In the genomic region with DNA sequence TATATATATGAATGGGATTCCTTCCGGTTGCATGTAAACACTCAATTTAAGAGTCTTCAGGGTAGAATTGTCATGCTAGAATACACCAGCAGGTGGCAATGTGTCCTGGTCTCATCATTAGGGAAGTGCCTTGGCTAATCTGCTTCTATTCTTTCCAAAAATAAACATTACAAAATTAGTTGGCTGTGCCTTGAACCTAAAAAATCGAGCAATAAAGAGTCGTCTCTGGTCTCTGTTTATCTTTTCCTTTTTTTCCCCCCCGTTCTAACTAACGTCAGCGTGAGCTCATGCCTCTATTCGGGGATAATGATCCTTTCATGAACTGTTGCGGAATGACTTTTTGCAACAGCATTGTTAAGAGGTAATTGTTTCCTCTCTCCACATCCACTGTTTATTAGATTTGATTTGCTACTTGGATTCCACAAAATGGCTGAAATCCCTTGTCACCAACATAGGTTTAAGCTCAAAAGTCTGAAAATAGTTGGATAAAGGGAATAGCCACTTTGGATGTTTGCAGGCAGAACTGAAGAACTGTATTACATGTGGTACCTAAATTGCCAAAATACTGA, we compare ENCODE assay signal across 1 cellular context.
TF ChIP-seq lines count a peak whose summit lies in the region.

No MANE protein-coding gene starts in this region.

TF ChIP-seq in HepG2, 621 proteins besides CTCF, POLR2A, EP300 and RAD21 (continued from another document and continues in another):
- no peak for TF ChIP-seq RERE (CRISPR knock-in tag; IDR thresholded peaks at IDR 0.05; ENCODE audit: low read depth)
- peak; percentile 16; the same call in 1 of the 2 replicates for TF ChIP-seq GATAD2A (CRISPR knock-in tag; IDR thresholded peaks at IDR 0.05)
- TF ChIP-seq CEBPG (CRISPR knock-in tag; IDR thresholded peaks at IDR 0.05), result no peak
- TF ChIP-seq ZNF773 (CRISPR knock-in tag; IDR thresholded peaks at IDR 0.05; ENCODE audit: borderline replicate concordance), result no peak
- TF ChIP-seq MIXL1 (CRISPR knock-in tag; IDR thresholded peaks at IDR 0.05), result no peak
- no peak for TF ChIP-seq HNRNPK (IDR thresholded peaks at IDR 0.05; ENCODE audit: low read depth, low read length, poor library complexity, severe bottlenecking)
- TF ChIP-seq RFXANK (CRISPR knock-in tag; IDR thresholded peaks at IDR 0.05), result no peak
- TF ChIP-seq CC2D1A (CRISPR knock-in tag; IDR thresholded peaks at IDR 0.05), result no peak
- TF ChIP-seq, protein P1, sequence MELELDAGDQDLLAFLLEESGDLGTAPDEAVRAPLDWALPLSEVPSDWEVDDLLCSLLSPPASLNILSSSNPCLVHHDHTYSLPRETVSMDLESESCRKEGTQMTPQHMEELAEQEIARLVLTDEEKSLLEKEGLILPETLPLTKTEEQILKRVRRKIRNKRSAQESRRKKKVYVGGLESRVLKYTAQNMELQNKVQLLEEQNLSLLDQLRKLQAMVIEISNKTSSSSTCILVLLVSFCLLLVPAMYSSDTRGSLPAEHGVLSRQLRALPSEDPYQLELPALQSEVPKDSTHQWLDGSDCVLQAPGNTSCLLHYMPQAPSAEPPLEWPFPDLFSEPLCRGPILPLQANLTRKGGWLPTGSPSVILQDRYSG (CRISPR knock-in tag; IDR thresholded peaks at IDR 0.05), result no peak
- TF ChIP-seq RFX3 (CRISPR knock-in tag; IDR thresholded peaks at IDR 0.05), result no peak
- no peak for TF ChIP-seq SIN3B (IDR thresholded peaks at IDR 0.05; ENCODE audit: low read length)
- TF ChIP-seq MED8 (CRISPR knock-in tag; IDR thresholded peaks at IDR 0.05; ENCODE audit: insufficient replicate concordance), result no peak
- 0 out of 2 replicates have a peak, but pooled peaks have one; percentile 14 for TF ChIP-seq BCL6 (CRISPR knock-in tag; IDR thresholded peaks at IDR 0.05)
- TF ChIP-seq MAZ (IDR thresholded peaks at IDR 0.05; ENCODE audit: borderline replicate concordance, low read depth, low read length), result no peak
- no peak for TF ChIP-seq MAZ (CRISPR knock-in tag; IDR thresholded peaks at IDR 0.05; ENCODE audit: low read depth)
- no peak for TF ChIP-seq REPIN1 (CRISPR knock-in tag; IDR thresholded peaks at IDR 0.05; ENCODE audit: borderline replicate concordance, low read depth)
- no peak for TF ChIP-seq GTF2F1 (IDR thresholded peaks at IDR 0.05; ENCODE audit: low read length)
- no peak for TF ChIP-seq MYC (CRISPR knock-in tag; IDR thresholded peaks at IDR 0.05; ENCODE audit: borderline replicate concordance)
- TF ChIP-seq CBFB (CRISPR knock-in tag; IDR thresholded peaks at IDR 0.05), result no peak
- TF ChIP-seq SOX13 (IDR thresholded peaks at IDR 0.05), result no peak
- TF ChIP-seq SOX13 (CRISPR knock-in tag; conservative IDR thresholded peaks at IDR 0.05 in 1 of 2, IDR thresholded peaks at IDR 0.05 in 1 of 2), result peak in 1 of 2 experiments; percentile 54; a peak in 2 of 4 replicates
- TF ChIP-seq PRDM4 (CRISPR knock-in tag; IDR thresholded peaks at IDR 0.05; ENCODE audit: borderline replicate concordance), result no peak
- TF ChIP-seq SNAPC4 (CRISPR knock-in tag; IDR thresholded peaks at IDR 0.05), result no peak
- no peak for TF ChIP-seq PHF20 (CRISPR knock-in tag; IDR thresholded peaks at IDR 0.05)
- TF ChIP-seq CBX1 (IDR thresholded peaks at IDR 0.05; ENCODE audit: low read depth), result no peak
- TF ChIP-seq POLR2AphosphoS2 (IDR thresholded peaks at IDR 0.05; ENCODE audit: low read depth, low read length), result no peak
- no peak for TF ChIP-seq ZNF674 (CRISPR knock-in tag; IDR thresholded peaks at IDR 0.05; ENCODE audit: low read depth)
- TF ChIP-seq XRCC5 (optimal IDR thresholded peaks at IDR 0.05; ENCODE audit: low read length), result no peak
- TF ChIP-seq PTBP1 (IDR thresholded peaks at IDR 0.05; ENCODE audit: low read depth, low read length, poor library complexity, severe bottlenecking), result no peak
- TF ChIP-seq ZNF761 (CRISPR knock-in tag; conservative IDR thresholded peaks at IDR 0.05), result no peak
- no peak for TF ChIP-seq SOX6 (IDR thresholded peaks at IDR 0.05)
- peak; percentile 62; the same call in 1 of the 2 replicates for TF ChIP-seq SOX6 (CRISPR knock-in tag; IDR thresholded peaks at IDR 0.05)
- TF ChIP-seq SALL1 (CRISPR knock-in tag; IDR thresholded peaks at IDR 0.05), result no peak
- TF ChIP-seq ZBTB21 (CRISPR knock-in tag; IDR thresholded peaks at IDR 0.05), result peak; percentile 80
- TF ChIP-seq SMC3 (IDR thresholded peaks at IDR 0.05; ENCODE audit: low read length), result peak; percentile 57
- TF ChIP-seq, protein P2, sequence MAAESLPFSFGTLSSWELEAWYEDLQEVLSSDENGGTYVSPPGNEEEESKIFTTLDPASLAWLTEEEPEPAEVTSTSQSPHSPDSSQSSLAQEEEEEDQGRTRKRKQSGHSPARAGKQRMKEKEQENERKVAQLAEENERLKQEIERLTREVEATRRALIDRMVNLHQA (CRISPR knock-in tag; IDR thresholded peaks at IDR 0.05), result no peak
- no peak for TF ChIP-seq IRF1 (CRISPR knock-in tag; IDR thresholded peaks at IDR 0.05; ENCODE audit: low read depth)
- TF ChIP-seq SUZ12 (IDR thresholded peaks at IDR 0.05; ENCODE audit: low read depth, low read length), result no peak
- no peak for TF ChIP-seq MNT (IDR thresholded peaks at IDR 0.05)
- TF ChIP-seq, protein P3, sequence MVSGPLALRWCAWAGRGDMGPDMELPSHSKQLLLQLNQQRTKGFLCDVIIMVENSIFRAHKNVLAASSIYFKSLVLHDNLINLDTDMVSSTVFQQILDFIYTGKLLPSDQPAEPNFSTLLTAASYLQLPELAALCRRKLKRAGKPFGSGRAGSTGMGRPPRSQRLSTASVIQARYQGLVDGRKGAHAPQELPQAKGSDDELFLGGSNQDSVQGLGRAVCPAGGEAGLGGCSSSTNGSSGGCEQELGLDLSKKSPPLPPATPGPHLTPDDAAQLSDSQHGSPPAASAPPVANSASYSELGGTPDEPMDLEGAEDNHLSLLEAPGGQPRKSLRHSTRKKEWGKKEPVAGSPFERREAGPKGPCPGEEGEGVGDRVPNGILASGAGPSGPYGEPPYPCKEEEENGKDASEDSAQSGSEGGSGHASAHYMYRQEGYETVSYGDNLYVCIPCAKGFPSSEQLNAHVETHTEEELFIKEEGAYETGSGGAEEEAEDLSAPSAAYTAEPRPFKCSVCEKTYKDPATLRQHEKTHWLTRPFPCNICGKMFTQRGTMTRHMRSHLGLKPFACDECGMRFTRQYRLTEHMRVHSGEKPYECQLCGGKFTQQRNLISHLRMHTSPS (CRISPR knock-in tag; IDR thresholded peaks at IDR 0.05; ENCODE audit: low read depth), result no peak
- TF ChIP-seq RELA (CRISPR knock-in tag; IDR thresholded peaks at IDR 0.05), result no peak
- peak; percentile 12; the same call in 1 of the 2 replicates for TF ChIP-seq SOX5 (CRISPR knock-in tag; IDR thresholded peaks at IDR 0.05; ENCODE audit: borderline replicate concordance)
- TF ChIP-seq CHD4 (IDR thresholded peaks at IDR 0.05; ENCODE audit: borderline replicate concordance, low read length), result no peak
